19 cellular contexts compared by ENCODE assay signal in genomic region chr10:30728786-30729185, GRCh38.
"Had no signal": no experiment of that assay in that cellular context is flagged by ENCODE, and none has a peak within 500 bp of the region (broad histone marks: within the 10 kb centered on the region; RNA-seq: fewer than 3 reads in every experiment).

No MANE protein-coding gene starts in this region.

- H3K4me3 ChIP-seq: MG63 had no signal

- H3K9me3 ChIP-seq: SK-N-SH had no signal

- H3K36me3 ChIP-seq: MG63 had no signal

- H3K27me3 ChIP-seq: MG63 had no signal

- DNase-seq: Karpas-422, KG1, MG63, NCI-H1092, NCI-H1436, NCI-H187, NCI-H2029, NCI-H2081 treated with DMSO at 0.1 percent for 48 hours, NCI-H2171, NCI-H226, NCI-H446, NCI-H510A, NCI-H524 treated with DMSO at 0.1 percent for 48 hours, NCI-H69, NCI-H774, SHP77, SK-N-SH, SW 1271 had no signal

- H3K27ac ChIP-seq: RWPE1 had no signal

- H3K4me2 ChIP-seq: SK-N-SH had no signal

- H3K9ac ChIP-seq: SK-N-SH had no signal
